Comparison of ENCODE assay signal across 1 cellular context in the genomic region with DNA sequence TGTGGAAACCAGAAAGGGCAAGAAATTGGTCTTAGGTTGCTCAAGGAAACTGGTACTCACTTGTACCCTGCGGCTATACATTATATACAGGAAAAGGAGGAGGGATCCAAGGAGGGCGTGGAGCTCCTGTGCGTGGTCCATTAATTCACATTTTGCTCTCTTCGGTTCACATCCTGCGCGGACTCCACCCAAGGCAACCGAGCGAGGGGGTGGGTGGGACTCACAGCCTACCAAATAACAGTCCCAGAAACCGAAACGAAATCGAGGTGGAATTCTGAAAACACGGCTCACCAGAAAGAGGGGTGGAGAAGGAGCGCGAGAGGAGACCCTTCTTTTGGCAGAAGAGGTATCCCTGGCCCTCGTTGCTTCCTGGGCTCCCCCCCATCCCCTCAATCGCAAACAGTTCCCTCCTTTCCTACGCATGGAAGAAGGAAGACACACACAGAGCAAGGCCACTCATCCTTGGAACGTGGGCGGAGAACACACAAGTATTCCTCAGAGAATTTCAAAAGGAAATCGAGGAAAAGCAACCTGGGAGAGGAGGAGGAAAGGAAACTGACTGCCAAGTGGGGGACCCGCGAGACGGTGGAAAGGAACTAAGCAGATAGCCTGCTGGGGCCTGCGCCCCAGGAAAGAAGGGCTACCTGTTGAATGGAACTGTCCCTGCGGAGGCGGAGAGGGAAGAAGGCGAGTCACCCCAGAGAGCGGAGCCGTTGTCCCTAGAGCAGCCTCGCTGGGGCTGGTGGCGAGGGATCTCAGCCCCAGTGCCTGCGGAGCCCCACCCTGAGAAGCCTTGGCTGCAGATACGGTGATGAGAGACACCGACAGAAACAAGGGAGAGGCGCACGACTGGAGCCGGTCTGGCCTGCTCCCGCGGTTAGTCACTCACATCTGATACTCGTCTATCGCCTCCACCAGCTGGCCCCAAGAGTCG.
TF ChIP-seq lines count a peak whose summit lies in the region.

No MANE protein-coding gene starts in this region.

TF ChIP-seq in HEK293, 187 proteins besides CTCF, POLR2A, EP300 and RAD21 (continued from another document):
- TF ChIP-seq, protein P1, sequence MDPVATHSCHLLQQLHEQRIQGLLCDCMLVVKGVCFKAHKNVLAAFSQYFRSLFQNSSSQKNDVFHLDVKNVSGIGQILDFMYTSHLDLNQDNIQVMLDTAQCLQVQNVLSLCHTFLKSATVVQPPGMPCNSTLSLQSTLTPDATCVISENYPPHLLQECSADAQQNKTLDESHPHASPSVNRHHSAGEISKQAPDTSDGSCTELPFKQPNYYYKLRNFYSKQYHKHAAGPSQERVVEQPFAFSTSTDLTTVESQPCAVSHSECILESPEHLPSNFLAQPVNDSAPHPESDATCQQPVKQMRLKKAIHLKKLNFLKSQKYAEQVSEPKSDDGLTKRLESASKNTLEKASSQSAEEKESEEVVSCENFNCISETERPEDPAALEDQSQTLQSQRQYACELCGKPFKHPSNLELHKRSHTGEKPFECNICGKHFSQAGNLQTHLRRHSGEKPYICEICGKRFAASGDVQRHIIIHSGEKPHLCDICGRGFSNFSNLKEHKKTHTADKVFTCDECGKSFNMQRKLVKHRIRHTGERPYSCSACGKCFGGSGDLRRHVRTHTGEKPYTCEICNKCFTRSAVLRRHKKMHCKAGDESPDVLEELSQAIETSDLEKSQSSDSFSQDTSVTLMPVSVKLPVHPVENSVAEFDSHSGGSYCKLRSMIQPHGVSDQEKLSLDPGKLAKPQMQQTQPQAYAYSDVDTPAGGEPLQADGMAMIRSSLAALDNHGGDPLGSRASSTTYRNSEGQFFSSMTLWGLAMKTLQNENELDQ (tag by site-specific recombination; IDR thresholded peaks at IDR 0.05; ENCODE audit: low read depth), result no peak
- TF ChIP-seq, protein P2, sequence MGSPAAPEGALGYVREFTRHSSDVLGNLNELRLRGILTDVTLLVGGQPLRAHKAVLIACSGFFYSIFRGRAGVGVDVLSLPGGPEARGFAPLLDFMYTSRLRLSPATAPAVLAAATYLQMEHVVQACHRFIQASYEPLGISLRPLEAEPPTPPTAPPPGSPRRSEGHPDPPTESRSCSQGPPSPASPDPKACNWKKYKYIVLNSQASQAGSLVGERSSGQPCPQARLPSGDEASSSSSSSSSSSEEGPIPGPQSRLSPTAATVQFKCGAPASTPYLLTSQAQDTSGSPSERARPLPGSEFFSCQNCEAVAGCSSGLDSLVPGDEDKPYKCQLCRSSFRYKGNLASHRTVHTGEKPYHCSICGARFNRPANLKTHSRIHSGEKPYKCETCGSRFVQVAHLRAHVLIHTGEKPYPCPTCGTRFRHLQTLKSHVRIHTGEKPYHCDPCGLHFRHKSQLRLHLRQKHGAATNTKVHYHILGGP (tag by site-specific recombination; IDR thresholded peaks at IDR 0.05), result no peak
- no peak for TF ChIP-seq ZNF792 (tag by site-specific recombination; IDR thresholded peaks at IDR 0.05)
- TF ChIP-seq ZNF701 (tag by site-specific recombination; IDR thresholded peaks at IDR 0.05), result no peak
- no peak for TF ChIP-seq ZNF664 (tag by site-specific recombination; IDR thresholded peaks at IDR 0.05)
- TF ChIP-seq, protein P3, sequence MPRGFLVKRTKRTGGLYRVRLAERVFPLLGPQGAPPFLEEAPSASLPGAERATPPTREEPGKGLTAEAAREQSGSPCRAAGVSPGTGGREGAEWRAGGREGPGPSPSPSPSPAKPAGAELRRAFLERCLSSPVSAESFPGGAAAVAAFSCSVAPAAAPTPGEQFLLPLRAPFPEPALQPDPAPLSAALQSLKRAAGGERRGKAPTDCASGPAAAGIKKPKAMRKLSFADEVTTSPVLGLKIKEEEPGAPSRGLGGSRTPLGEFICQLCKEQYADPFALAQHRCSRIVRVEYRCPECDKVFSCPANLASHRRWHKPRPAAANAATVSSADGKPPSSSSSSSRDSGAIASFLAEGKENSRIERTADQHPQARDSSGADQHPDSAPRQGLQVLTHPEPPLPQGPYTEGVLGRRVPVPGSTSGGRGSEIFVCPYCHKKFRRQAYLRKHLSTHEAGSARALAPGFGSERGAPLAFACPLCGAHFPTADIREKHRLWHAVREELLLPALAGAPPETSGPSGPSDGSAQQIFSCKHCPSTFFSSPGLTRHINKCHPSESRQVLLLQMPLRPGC (tag by site-specific recombination; IDR thresholded peaks at IDR 0.05), result no peak
- TF ChIP-seq KLF10 (tag by site-specific recombination; IDR thresholded peaks at IDR 0.05), result peak; percentile 40; the same call in 1 of the 2 replicates
- no peak for TF ChIP-seq ZNF785 (tag by site-specific recombination; IDR thresholded peaks at IDR 0.05)
- peak; percentile 35 for TF ChIP-seq ZNF600 (tag by site-specific recombination; IDR thresholded peaks at IDR 0.05)
- TF ChIP-seq ZFHX2 (tag by site-specific recombination; conservative IDR thresholded peaks at IDR 0.05), result peak; percentile 87
- TF ChIP-seq, protein P4, sequence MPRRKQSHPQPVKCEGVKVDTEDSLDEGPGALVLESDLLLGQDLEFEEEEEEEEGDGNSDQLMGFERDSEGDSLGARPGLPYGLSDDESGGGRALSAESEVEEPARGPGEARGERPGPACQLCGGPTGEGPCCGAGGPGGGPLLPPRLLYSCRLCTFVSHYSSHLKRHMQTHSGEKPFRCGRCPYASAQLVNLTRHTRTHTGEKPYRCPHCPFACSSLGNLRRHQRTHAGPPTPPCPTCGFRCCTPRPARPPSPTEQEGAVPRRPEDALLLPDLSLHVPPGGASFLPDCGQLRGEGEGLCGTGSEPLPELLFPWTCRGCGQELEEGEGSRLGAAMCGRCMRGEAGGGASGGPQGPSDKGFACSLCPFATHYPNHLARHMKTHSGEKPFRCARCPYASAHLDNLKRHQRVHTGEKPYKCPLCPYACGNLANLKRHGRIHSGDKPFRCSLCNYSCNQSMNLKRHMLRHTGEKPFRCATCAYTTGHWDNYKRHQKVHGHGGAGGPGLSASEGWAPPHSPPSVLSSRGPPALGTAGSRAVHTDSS (tag by site-specific recombination; IDR thresholded peaks at IDR 0.05), result no peak
- TF ChIP-seq, protein P5, sequence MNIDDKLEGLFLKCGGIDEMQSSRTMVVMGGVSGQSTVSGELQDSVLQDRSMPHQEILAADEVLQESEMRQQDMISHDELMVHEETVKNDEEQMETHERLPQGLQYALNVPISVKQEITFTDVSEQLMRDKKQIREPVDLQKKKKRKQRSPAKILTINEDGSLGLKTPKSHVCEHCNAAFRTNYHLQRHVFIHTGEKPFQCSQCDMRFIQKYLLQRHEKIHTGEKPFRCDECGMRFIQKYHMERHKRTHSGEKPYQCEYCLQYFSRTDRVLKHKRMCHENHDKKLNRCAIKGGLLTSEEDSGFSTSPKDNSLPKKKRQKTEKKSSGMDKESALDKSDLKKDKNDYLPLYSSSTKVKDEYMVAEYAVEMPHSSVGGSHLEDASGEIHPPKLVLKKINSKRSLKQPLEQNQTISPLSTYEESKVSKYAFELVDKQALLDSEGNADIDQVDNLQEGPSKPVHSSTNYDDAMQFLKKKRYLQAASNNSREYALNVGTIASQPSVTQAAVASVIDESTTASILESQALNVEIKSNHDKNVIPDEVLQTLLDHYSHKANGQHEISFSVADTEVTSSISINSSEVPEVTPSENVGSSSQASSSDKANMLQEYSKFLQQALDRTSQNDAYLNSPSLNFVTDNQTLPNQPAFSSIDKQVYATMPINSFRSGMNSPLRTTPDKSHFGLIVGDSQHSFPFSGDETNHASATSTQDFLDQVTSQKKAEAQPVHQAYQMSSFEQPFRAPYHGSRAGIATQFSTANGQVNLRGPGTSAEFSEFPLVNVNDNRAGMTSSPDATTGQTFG (tag by site-specific recombination; IDR thresholded peaks at IDR 0.05; ENCODE audit: borderline replicate concordance), result no peak
- TF ChIP-seq ZNF623 (tag by site-specific recombination; IDR thresholded peaks at IDR 0.05), result no peak
- no peak for TF ChIP-seq ZNF830 (tag by site-specific recombination; IDR thresholded peaks at IDR 0.05; ENCODE audit: low read depth)
- TF ChIP-seq EGR2 (tag by site-specific recombination; IDR thresholded peaks at IDR 0.05; ENCODE audit: low read depth), result peak; percentile 86
- TF ChIP-seq ZBTB17 (tag by site-specific recombination; IDR thresholded peaks at IDR 0.05), result peak; percentile 76
- TF ChIP-seq, protein P6, sequence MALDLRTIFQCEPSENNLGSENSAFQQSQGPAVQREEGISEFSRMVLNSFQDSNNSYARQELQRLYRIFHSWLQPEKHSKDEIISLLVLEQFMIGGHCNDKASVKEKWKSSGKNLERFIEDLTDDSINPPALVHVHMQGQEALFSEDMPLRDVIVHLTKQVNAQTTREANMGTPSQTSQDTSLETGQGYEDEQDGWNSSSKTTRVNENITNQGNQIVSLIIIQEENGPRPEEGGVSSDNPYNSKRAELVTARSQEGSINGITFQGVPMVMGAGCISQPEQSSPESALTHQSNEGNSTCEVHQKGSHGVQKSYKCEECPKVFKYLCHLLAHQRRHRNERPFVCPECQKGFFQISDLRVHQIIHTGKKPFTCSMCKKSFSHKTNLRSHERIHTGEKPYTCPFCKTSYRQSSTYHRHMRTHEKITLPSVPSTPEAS (tag by site-specific recombination; IDR thresholded peaks at IDR 0.05), result no peak
- TF ChIP-seq, protein P7, sequence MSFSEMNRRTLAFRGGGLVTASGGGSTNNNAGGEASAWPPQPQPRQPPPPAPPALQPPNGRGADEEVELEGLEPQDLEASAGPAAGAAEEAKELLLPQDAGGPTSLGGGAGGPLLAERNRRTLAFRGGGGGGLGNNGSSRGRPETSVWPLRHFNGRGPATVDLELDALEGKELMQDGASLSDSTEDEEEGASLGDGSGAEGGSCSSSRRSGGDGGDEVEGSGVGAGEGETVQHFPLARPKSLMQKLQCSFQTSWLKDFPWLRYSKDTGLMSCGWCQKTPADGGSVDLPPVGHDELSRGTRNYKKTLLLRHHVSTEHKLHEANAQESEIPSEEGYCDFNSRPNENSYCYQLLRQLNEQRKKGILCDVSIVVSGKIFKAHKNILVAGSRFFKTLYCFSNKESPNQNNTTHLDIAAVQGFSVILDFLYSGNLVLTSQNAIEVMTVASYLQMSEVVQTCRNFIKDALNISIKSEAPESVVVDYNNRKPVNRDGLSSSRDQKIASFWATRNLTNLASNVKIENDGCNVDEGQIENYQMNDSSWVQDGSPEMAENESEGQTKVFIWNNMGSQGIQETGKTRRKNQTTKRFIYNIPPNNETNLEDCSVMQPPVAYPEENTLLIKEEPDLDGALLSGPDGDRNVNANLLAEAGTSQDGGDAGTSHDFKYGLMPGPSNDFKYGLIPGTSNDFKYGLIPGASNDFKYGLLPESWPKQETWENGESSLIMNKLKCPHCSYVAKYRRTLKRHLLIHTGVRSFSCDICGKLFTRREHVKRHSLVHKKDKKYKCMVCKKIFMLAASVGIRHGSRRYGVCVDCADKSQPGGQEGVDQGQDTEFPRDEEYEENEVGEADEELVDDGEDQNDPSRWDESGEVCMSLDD (tag by site-specific recombination; IDR thresholded peaks at IDR 0.05), result no peak
- no peak for TF ChIP-seq ZNF394 (tag by site-specific recombination; IDR thresholded peaks at IDR 0.05; ENCODE audit: borderline replicate concordance)
- TF ChIP-seq ZNF37A (tag by site-specific recombination; IDR thresholded peaks at IDR 0.05), result no peak
- TF ChIP-seq ZNF350 (tag by site-specific recombination; IDR thresholded peaks at IDR 0.05), result no peak
- TF ChIP-seq ZNF366 (tag by site-specific recombination; conservative IDR thresholded peaks at IDR 0.05), result peak; percentile 83
- TF ChIP-seq ZNF501 (tag by site-specific recombination; IDR thresholded peaks at IDR 0.05), result no peak
- no peak for TF ChIP-seq ZNF157 (tag by site-specific recombination; IDR thresholded peaks at IDR 0.05)
- TF ChIP-seq, protein P8, sequence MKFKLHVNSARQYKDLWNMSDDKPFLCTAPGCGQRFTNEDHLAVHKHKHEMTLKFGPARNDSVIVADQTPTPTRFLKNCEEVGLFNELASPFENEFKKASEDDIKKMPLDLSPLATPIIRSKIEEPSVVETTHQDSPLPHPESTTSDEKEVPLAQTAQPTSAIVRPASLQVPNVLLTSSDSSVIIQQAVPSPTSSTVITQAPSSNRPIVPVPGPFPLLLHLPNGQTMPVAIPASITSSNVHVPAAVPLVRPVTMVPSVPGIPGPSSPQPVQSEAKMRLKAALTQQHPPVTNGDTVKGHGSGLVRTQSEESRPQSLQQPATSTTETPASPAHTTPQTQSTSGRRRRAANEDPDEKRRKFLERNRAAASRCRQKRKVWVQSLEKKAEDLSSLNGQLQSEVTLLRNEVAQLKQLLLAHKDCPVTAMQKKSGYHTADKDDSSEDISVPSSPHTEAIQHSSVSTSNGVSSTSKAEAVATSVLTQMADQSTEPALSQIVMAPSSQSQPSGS (tag by site-specific recombination; IDR thresholded peaks at IDR 0.05; ENCODE audit: low read depth), result no peak
- no peak for TF ChIP-seq TRIM28 (IDR thresholded peaks at IDR 0.05; ENCODE audit: borderline replicate concordance, low read length)
- TF ChIP-seq BCL11A (tag by site-specific recombination; IDR thresholded peaks at IDR 0.05; ENCODE audit: low read depth), result no peak
- TF ChIP-seq ZNF791 (tag by site-specific recombination; IDR thresholded peaks at IDR 0.05), result no peak
